Comparison of ENCODE assay signal across 22 cellular contexts in genomic region chr2:51232026-51232425, GRCh38.
DNase-seq lines count a peak whose midpoint lies in the region; ATAC-seq, FAIRE-seq and TF ChIP-seq lines count a peak whose summit lies in the region.
"Had no signal": no experiment of that assay in that cellular context is flagged by ENCODE, and none has a peak within 500 bp of the region (broad histone marks: within the 10 kb centered on the region; RNA-seq: fewer than 3 reads in every experiment).

No MANE protein-coding gene starts in this region.

- no peaks in the 10 kb centered on the region for H3K36me3 Mint-ChIP-seq in nephron (ENCODE audit: low read depth)
- H3K36me3 Mint-ChIP-seq: CD4-positive, alpha-beta memory T cell had no signal

- TF ChIP-seq CTCF in K562 (IDR thresholded peaks at IDR 0.05 in 2 of 3, conservative IDR thresholded peaks at IDR 0.05 in 1 of 3; ENCODE audit: insufficient read depth in 2 of 3, low read depth in 1 of 3, low read length in 3 of 3) (no peak), nephron (IDR thresholded peaks at IDR 0.05; ENCODE audit: unreplicated experiment in 3 of 3) (no peak), adrenal gland (IDR thresholded peaks at IDR 0.05) (no peak), spleen (IDR thresholded peaks at IDR 0.05 in 8 of 11, conservative IDR thresholded peaks at IDR 0.05 in 3 of 11) (no peak)

- WGBS in K562 (ENCODE audit: insufficient coverage, low coverage, missing lambda C conversion rate), result 0% methylated on average over 1 of the region's 1 CpG
- WGBS in adrenal gland, 4 donors, result 9 to 25% (median 18%) methylated on average over 1 of the region's 1 CpG
- 53 to 86% (median 66%) methylated on average over 1 of the region's 1 CpG for WGBS in spleen, 5 donors

- no peak for TF ChIP-seq POLR2A in K562 (conservative IDR thresholded peaks at IDR 0.05)
- no peak for TF ChIP-seq POLR2A in adrenal gland (IDR thresholded peaks at IDR 0.05)
- no peak for TF ChIP-seq POLR2A in spleen (IDR thresholded peaks at IDR 0.05)

- no peaks in the 10 kb centered on the region for H3K79me2 ChIP-seq in K562 (ENCODE audit: control insufficient read depth, insufficient read depth, low read length)

- no peak overlapping the region for H3K4me2 ChIP-seq in K562 (ENCODE audit: insufficient read depth, low read length)
- H3K4me2 ChIP-seq: GM23338 had no signal

- in situ Hi-C loops in K562 (cut with MboI), result no loop called here

- H3K4me3 Mint-ChIP-seq in nephron, result no peak overlapping the region
- H3K4me3 Mint-ChIP-seq: CD4-positive, alpha-beta memory T cell; GM23338; HFFc6 had no signal

- H2AFZ ChIP-seq in K562 (ENCODE audit: low read depth, low read length), result no peak overlapping the region
- H2AFZ ChIP-seq: GM23338 had no signal

- H3K4me1 ChIP-seq in K562 (replicated peaks in 1 of 2; ENCODE audit: control insufficient read depth in 2 of 2, insufficient read depth in 2 of 2, low read length in 2 of 2) (no peaks in the 10 kb centered on the region), adrenal gland (replicated peaks in 1 of 2) (no peaks in the 10 kb centered on the region), spleen (peaks cover 0 to 5% (median 0%) of the 10 kb centered on the region in 6 donors)

- peak overlapping the region; percentile 22 to 84 (median 31) for H3K27ac Mint-ChIP-seq in nephron
- H3K27ac Mint-ChIP-seq: CD4-positive, alpha-beta memory T cell; GM23338; HFFc6 had no signal

- H4K20me1 ChIP-seq in K562 (replicated peaks; ENCODE audit: control insufficient read depth, insufficient read depth, low read length), result no peaks in the 10 kb centered on the region

- H3K9ac ChIP-seq in K562 (ENCODE audit: insufficient read depth in 1 of 2, low read depth in 2 of 2, low read length in 2 of 2), result no peak overlapping the region

- H3K27ac ChIP-seq in K562 (ENCODE audit: extremely low read depth, low read depth, low read length) (no peak overlapping the region), adrenal gland (no peak overlapping the region), spleen (no peak overlapping the region)
- H3K27ac ChIP-seq: 22Rv1 had no signal

- DNase-seq in DMS 273 (lab: John Stamatoyannopoulos, UW; ENCODE audit: unreplicated experiment), result peak; percentile 12
- no peak for DNase-seq in DMS 273 treated with DMSO at 0.1 percent for 48 hours (lab: John Stamatoyannopoulos, UW)
- DNase-seq in K562 (ENCODE audit: extremely low read depth in 1 of 4, low spot score in 3 of 4), result no peak
- no peak for DNase-seq in HPDE6-E6E7 (ENCODE audit: extremely low spot score)
- no peak for DNase-seq in adrenal gland
- DNase-seq in spleen, result no peak
- DNase-seq: C1 segment of cervical spinal cord; Calu3; CD4-positive, alpha-beta memory T cell; COR-L47; DMS79; EL; GDM1; HFFc6 had no signal

- H3K9me3 ChIP-seq in K562 (replicated peaks; ENCODE audit: control insufficient read depth, insufficient read depth, low read depth, low read length) (no peaks in the 10 kb centered on the region), adrenal gland (replicated peaks in 1 of 3) (no peaks in the 10 kb centered on the region), spleen (peaks cover 0 to 28% (median 23%) of the 10 kb centered on the region in 8 donors)

- H3K27me3 ChIP-seq in K562 (ENCODE audit: control insufficient read depth in 2 of 2, insufficient read depth in 2 of 2, low read length in 2 of 2) (no peaks in the 10 kb centered on the region), adrenal gland (no peaks in the 10 kb centered on the region), spleen (replicated peaks in 1 of 7) (no peaks in the 10 kb centered on the region)

- no peaks in the 10 kb centered on the region for H3K9me1 ChIP-seq in K562 (ENCODE audit: control insufficient read depth, insufficient read depth, low read length)

- TF ChIP-seq RAD21 in K562 (CRISPR knock-in tag; conservative IDR thresholded peaks at IDR 0.05 in 1 of 2, IDR thresholded peaks at IDR 0.05 in 1 of 2), result no peak

- TF ChIP-seq EP300 in K562 (IDR thresholded peaks at IDR 0.05; ENCODE audit: low read length), result no peak

- intact Hi-C loops in K562 (cut with micrococcal nuclease), result no loop called here
- intact Hi-C loops in adrenal gland (cut with DNase I), result no loop called here
- intact Hi-C loops in spleen (cut with DNase I; ENCODE audit: low total_unique reads), result no loop called here

- CTCF ChIA-PET in K562 (lab: Yijun Ruan, JAX; ENCODE audit: low intra/inter-chr PET ratio), result no interaction called here

- H3K36me3 ChIP-seq in K562 (ENCODE audit: control insufficient read depth, insufficient read depth, low read length) (no peaks in the 10 kb centered on the region), adrenal gland (replicated peaks in 1 of 2) (no peaks in the 10 kb centered on the region), spleen (no peaks in the 10 kb centered on the region)
- H3K36me3 ChIP-seq: HAP-1 had no signal

- peaks cover 18% of the 10 kb centered on the region for H3K4me1 Mint-ChIP-seq in nephron
- H3K4me1 Mint-ChIP-seq: CD4-positive, alpha-beta memory T cell had no signal

- no peak for FAIRE-seq in K562 (lab: Jason Lieb, UNC)
- FAIRE-seq: A204.1, GM12878, GM19239, H54 had no signal

- no peaks in the 10 kb centered on the region for H3K27me3 Mint-ChIP-seq in nephron (ENCODE audit: low read depth)
- H3K27me3 Mint-ChIP-seq: CD4-positive, alpha-beta memory T cell had no signal

- POLR2A ChIA-PET in K562 (lab: Yijun Ruan, JAX), result no interaction called here

- peaks cover 15% of the 10 kb centered on the region for H3K9me3 Mint-ChIP-seq in nephron

- no peak for ATAC-seq in K562
- ATAC-seq: GM12878, GM23338 had no signal

- no TSS peak for BruUV-seq in K562 (replicated peaks; lab: Mats Ljungman, UMichigan)

- H3K4me3 ChIP-seq in K562, result no peak overlapping the region
- no peak overlapping the region for H3K4me3 ChIP-seq in adrenal gland
- no peak overlapping the region for H3K4me3 ChIP-seq in spleen
- H3K4me3 ChIP-seq: GM12878, GM23338, HAP-1 had no signal

TF ChIP-seq in K562, 482 proteins besides CTCF, POLR2A, EP300 and RAD21:
- TF ChIP-seq FOXO4 (CRISPR knock-in tag; IDR thresholded peaks at IDR 0.05), result no peak
- TF ChIP-seq ZNF316 (IDR thresholded peaks at IDR 0.05), result peak; percentile 87
- TF ChIP-seq KAT7 (CRISPR knock-in tag; IDR thresholded peaks at IDR 0.05; ENCODE audit: borderline replicate concordance), result no peak
- TF ChIP-seq C11orf30 (IDR thresholded peaks at IDR 0.05; ENCODE audit: low read depth), result peak; percentile 80
- TF ChIP-seq MAFK (IDR thresholded peaks at IDR 0.05; ENCODE audit: low read length), result peak; percentile 97
- TF ChIP-seq MAFG (tag; conservative IDR thresholded peaks at IDR 0.05), result peak; percentile 81
- TF ChIP-seq MXD1 (CRISPR knock-in tag; IDR thresholded peaks at IDR 0.05; ENCODE audit: borderline replicate concordance, poor library complexity, severe bottlenecking), result no peak
- peak; percentile 95 for TF ChIP-seq MAFF (IDR thresholded peaks at IDR 0.05; ENCODE audit: low read length)
- TF ChIP-seq PRMT5 (CRISPR knock-in tag; IDR thresholded peaks at IDR 0.05), result no peak
